Comparison of ENCODE assay signal across 24 cellular contexts in the genomic region with DNA sequence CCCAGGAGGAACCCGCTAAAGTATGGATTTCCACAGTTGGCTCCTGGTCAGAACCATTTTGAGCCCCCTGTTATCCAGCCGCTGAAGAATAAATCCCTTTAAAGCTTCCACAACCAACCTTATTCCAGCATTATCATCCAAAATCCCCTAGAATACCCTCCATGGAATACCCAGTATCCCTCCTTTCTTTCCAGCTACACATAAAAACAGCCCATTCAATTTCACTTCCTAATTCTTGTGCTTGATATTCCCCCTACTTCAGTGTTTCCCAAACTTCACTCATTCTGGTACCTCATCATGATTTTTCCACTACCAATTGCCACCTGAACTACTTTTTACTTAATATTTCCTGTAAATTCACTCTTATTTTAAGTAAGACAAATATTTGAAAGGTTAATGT. TPM values are rescaled to one million over a fixed set of nuclear protein-coding genes. Genes with fewer than 3 reads are reported as not detected.
DNase-seq lines count a peak whose midpoint lies in the region; ATAC-seq and TF ChIP-seq lines count a peak whose summit lies in the region.
"Had no signal": no experiment of that assay in that cellular context is flagged by ENCODE, and none has a peak within 500 bp of the region (broad histone marks: within the 10 kb centered on the region; RNA-seq: fewer than 3 reads in every experiment).

No MANE protein-coding gene starts in this region.

- H3K4me1 ChIP-seq in MM.1S (ENCODE audit: low read length): peaks cover 21% of the 10 kb centered on the region
- peaks cover 0 to 17% (median 2%) of the 10 kb centered on the region in 4 donors for H3K4me1 ChIP-seq in stomach

- TF ChIP-seq CTCF in GM12865 (IDR thresholded peaks at IDR 0.05; ENCODE audit: insufficient read depth, low read depth, low read length, missing control alignments) (no peak), MM.1S (IDR thresholded peaks at IDR 0.05; ENCODE audit: low read length) (no peak), stomach (IDR thresholded peaks at IDR 0.05) (no peak)

- H3K9ac ChIP-seq in MM.1S (ENCODE audit: low read length): no peak overlapping the region
- H3K9ac ChIP-seq: GM23248 had no signal

- H3K79me2 ChIP-seq in MM.1S (ENCODE audit: low read length): peaks cover 80% of the 10 kb centered on the region

- no peaks in the 10 kb centered on the region for H3K9me2 ChIP-seq in MM.1S (replicated peaks; ENCODE audit: insufficient read depth, low read length)

- no peak for ATAC-seq in GM18502 (IDR thresholded peaks at IDR 0.05; ENCODE audit: poor library complexity, unreplicated experiment)
- ATAC-seq: CD8-positive, alpha-beta T cell; HepG2 had no signal

- TF ChIP-seq EP300 in stomach (IDR thresholded peaks at IDR 0.05): no peak

- no peak overlapping the region for H2AFZ ChIP-seq in MM.1S (ENCODE audit: low read length)
- H2AFZ ChIP-seq: GM23248 had no signal

- H3K27me3 ChIP-seq in MM.1S (replicated peaks; ENCODE audit: insufficient read depth, low read length) (no peaks in the 10 kb centered on the region), stomach (no peaks in the 10 kb centered on the region)
- H3K27me3 ChIP-seq: MG63 had no signal

- H3F3A ChIP-seq in MM.1S (ENCODE audit: insufficient read depth, low read length): peaks cover 15% of the 10 kb centered on the region

- H3K9me3 ChIP-seq in MM.1S (replicated peaks; ENCODE audit: insufficient read depth, low read length) (no peaks in the 10 kb centered on the region), stomach (peaks cover 0 to 6% (median 1%) of the 10 kb centered on the region in 4 donors)

- H3K4me2 ChIP-seq in MM.1S (ENCODE audit: low read depth, low read length): 0 out of 2 replicates have a peak overlapping the region, but pooled peaks have one; percentile 12

- H3K36me3 ChIP-seq in MM.1S (replicated peaks; ENCODE audit: insufficient read depth, low read length): peaks cover 22% of the 10 kb centered on the region
- no peaks in the 10 kb centered on the region for H3K36me3 ChIP-seq in stomach
- H3K36me3 ChIP-seq: MG63 had no signal

- WGBS in stomach, 5 donors: 93 to 98% (median 96%) methylated on average over 2 of the region's 2 CpGs

- H3K27ac ChIP-seq in MM.1S (ENCODE audit: low read length) (no peak overlapping the region), epithelial cell of prostate (peak overlapping the region; percentile 96), stomach (no peak overlapping the region)
- H3K27ac ChIP-seq: GM23248 had no signal

- intact Hi-C loops in stomach (cut with DNase I; ENCODE audit: low total_unique reads) (no loop called here), cardiac septum (cut with DNase I) (no loop called here)

- DNase-seq in GM12865 (ENCODE audit: low read depth): no peak
- DNase-seq in MM.1S: no peak
- no peak for DNase-seq in epithelial cell of prostate (ENCODE audit: low read depth, low spot score)
- no peak for DNase-seq in EL
- DNase-seq in stomach: no peak
- no peak for DNase-seq in cardiac septum (ENCODE audit: low spot score)
- DNase-seq: C1 segment of cervical spinal cord; CD8-positive, alpha-beta T cell; GM23248; H7; MG63; NCI-H1417; NCI-H1694 treated with DMSO at 0.1 percent for 48 hours; NCI-H2081; NCI-H446; NCI-H524 treated with DMSO at 0.1 percent for 48 hours; NCI-H774; Right ventricle myocardium superior; RPMI8226; T-helper 1 cell had no signal

- H4K20me1 ChIP-seq in MM.1S (ENCODE audit: insufficient read depth, low read length): no peaks in the 10 kb centered on the region

- peak overlapping the region; percentile 73 for H3K4me3 ChIP-seq in GM12865 (ENCODE audit: low read depth, low read length)
- H3K4me3 ChIP-seq in MM.1S (ENCODE audit: low read length): no peak overlapping the region
- H3K4me3 ChIP-seq in stomach: no peak overlapping the region
- H3K4me3 ChIP-seq: GM23248, MG63 had no signal

- no peak for TF ChIP-seq POLR2A in stomach (IDR thresholded peaks at IDR 0.05)

RNA-seq across cellular contexts. Expression of gene MACC1, which starts 3.1 kb away (rescaled TPM):
- total RNA-seq in stomach: 10 to 100 TPM in 2 of 5 donors, 1 to 10 TPM in 2, not detected in 1; 2.0 to 41.7 (median 14.5) TPM
- 1 to 10 TPM in 2 of 3 donors, under 1 TPM in 1; 0.76 to 2.2 (median 1.4) TPM for polyA plus RNA-seq in stomach
- 0.13 TPM for total RNA-seq in cardiac septum
- total RNA-seq: A673, HT1080 had no signal
- polyA plus RNA-seq: HepG2 had no signal
